ENCODE assay signal across 9 cellular contexts in the genomic region with DNA sequence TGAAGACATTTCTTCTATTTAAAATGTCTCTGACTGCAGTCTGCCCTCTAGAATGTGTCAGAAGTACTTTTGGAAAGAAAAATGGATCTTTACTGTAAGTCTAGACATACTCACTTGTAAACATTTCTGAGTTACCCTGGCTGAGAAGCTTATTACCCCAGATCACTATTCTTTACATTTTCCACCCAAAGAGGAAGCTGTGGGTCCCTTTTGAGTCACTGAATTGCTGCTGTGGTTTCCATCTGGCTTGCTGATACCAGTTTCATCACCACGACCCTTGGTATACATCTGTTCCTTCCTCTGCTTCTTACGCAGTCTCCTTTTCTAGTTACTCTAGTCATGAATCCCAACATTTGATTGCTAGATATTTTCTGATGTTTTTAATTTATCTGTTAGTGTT. TPM values are rescaled to one million over a fixed set of nuclear protein-coding genes. Genes with fewer than 3 reads are reported as not detected.
DNase-seq lines count a peak whose midpoint lies in the region; ATAC-seq and TF ChIP-seq lines count a peak whose summit lies in the region.
"Had no signal": no experiment of that assay in that cellular context is flagged by ENCODE, and none has a peak within 500 bp of the region (broad histone marks: within the 10 kb centered on the region; RNA-seq: fewer than 3 reads in every experiment).

No MANE protein-coding gene starts in this region.

- H3K9ac ChIP-seq in KMS-11 = no peak overlapping the region

- H3K36me3 ChIP-seq in KMS-11 (ENCODE audit: insufficient read depth) (no peaks in the 10 kb centered on the region), MG63 (no peaks in the 10 kb centered on the region)

- H3K36me3 Mint-ChIP-seq in activated naive CD4-positive, alpha-beta T cell treated with anti-CD3 and anti-CD28 coated beads, Interleukin-2, amount 50 U/mL, for 24 hours = no peaks in the 10 kb centered on the region
- no peaks in the 10 kb centered on the region for H3K36me3 Mint-ChIP-seq in stimulated activated naive B cell treated with anti-CD40 and anti-IgM and Interleukin-4, amounts not matched to agents 10 μg/mL and 1 μg/mL and 100 μg/mL, for 72 hours

- no peak overlapping the region for H3K4me3 Mint-ChIP-seq in activated naive CD4-positive, alpha-beta T cell treated with anti-CD3 and anti-CD28 coated beads, Interleukin-2, amount 50 U/mL, for 24 hours
- H3K4me3 Mint-ChIP-seq in stimulated activated naive B cell treated with anti-CD40 and anti-IgM and Interleukin-4, amounts not matched to agents 10 μg/mL and 1 μg/mL and 100 μg/mL, for 72 hours = peak overlapping the region in 1 of 2 donors; percentile 32

- CTCF ChIA-PET in HEK293T (lab: Yijun Ruan, JAX) = interaction anchor here (0.6 kb wide), 1 partner anchor 676 kb away, joined by 3 read pairs; no protein-coding TSS in a partner anchor

- peak overlapping the region; percentile 88 for H3K4me2 ChIP-seq in KMS-11

- no peaks in the 10 kb centered on the region for H3K9me3 ChIP-seq in MG63

- no peak for TF ChIP-seq CTCF in KMS-11 (conservative IDR thresholded peaks at IDR 0.05; ENCODE audit: low read depth, low read length)

- peaks cover 2% of the 10 kb centered on the region for H3K27me3 Mint-ChIP-seq in activated naive CD4-positive, alpha-beta T cell treated with anti-CD3 and anti-CD28 coated beads, Interleukin-2, amount 50 U/mL, for 24 hours
- peaks cover 40 to 48% of the 10 kb centered on the region in 2 donors for H3K27me3 Mint-ChIP-seq in stimulated activated naive B cell treated with anti-CD40 and anti-IgM and Interleukin-4, amounts not matched to agents 10 μg/mL and 1 μg/mL and 100 μg/mL, for 72 hours

- no peak overlapping the region for H3K4me3 ChIP-seq in KMS-11 (IDR thresholded peaks at IDR 0.05; ENCODE audit: insufficient read depth, low read depth, low read length)
- no peak overlapping the region for H3K4me3 ChIP-seq in MG63

- H3K4me1 ChIP-seq in KMS-11 (ENCODE audit: low read depth, poor library complexity, severe bottlenecking) = peaks cover 23% of the 10 kb centered on the region

- POLR2A ChIA-PET in HEK293T (lab: Yijun Ruan, JAX) = no interaction called here

- peak; percentile 98 for ATAC-seq in GM18502 (IDR thresholded peaks at IDR 0.05; ENCODE audit: poor library complexity, unreplicated experiment)
- peak; percentile 92 for ATAC-seq in GM21619 (IDR thresholded peaks at IDR 0.05; ENCODE audit: unreplicated experiment)
- ATAC-seq in stimulated activated naive B cell treated with anti-CD40 and anti-IgM and Interleukin-4, amounts not matched to agents 10 μg/mL and 1 μg/mL and 100 μg/mL, for 72 hours (replicated peaks) = peak; percentile 97 to 100

- H3K4me1 Mint-ChIP-seq in activated naive CD4-positive, alpha-beta T cell treated with anti-CD3 and anti-CD28 coated beads, Interleukin-2, amount 50 U/mL, for 24 hours = peaks cover 20% of the 10 kb centered on the region
- peaks cover 7 to 25% of the 10 kb centered on the region in 2 donors for H3K4me1 Mint-ChIP-seq in stimulated activated naive B cell treated with anti-CD40 and anti-IgM and Interleukin-4, amounts not matched to agents 10 μg/mL and 1 μg/mL and 100 μg/mL, for 72 hours

- peak; percentile 66 for DNase-seq in stimulated activated naive B cell treated with anti-CD40 and anti-IgM and Interleukin-4, amounts not matched to agents 10 μg/mL and 1 μg/mL and 100 μg/mL, for 72 hours
- no peak for DNase-seq in MG63
- DNase-seq in HEK293T (ENCODE audit: extremely low spot score) = no peak
- DNase-seq in NCI-H2227 treated with DMSO at 0.1 percent for 48 hours (lab: John Stamatoyannopoulos, UW) = no peak

- peak overlapping the region; percentile 23; the same call in 1 of the 2 replicates for H3K27ac ChIP-seq in KMS-11

- no peak overlapping the region for H2AFZ ChIP-seq in KMS-11 (ENCODE audit: low read depth)

- peak overlapping the region; percentile 61 for H3K27ac Mint-ChIP-seq in activated naive CD4-positive, alpha-beta T cell treated with anti-CD3 and anti-CD28 coated beads, Interleukin-2, amount 50 U/mL, for 24 hours
- no peak overlapping the region for H3K27ac Mint-ChIP-seq in stimulated activated naive B cell treated with anti-CD40 and anti-IgM and Interleukin-4, amounts not matched to agents 10 μg/mL and 1 μg/mL and 100 μg/mL, for 72 hours

- H3K27me3 ChIP-seq in KMS-11 (ENCODE audit: insufficient read depth, low read depth) (no peaks in the 10 kb centered on the region), MG63 (peaks cover 17% of the 10 kb centered on the region; the same call in 1 of the 2 replicates)

- H3K79me2 ChIP-seq in KMS-11 (ENCODE audit: insufficient read depth, low read depth) = no peaks in the 10 kb centered on the region

- H4K20me1 ChIP-seq in KMS-11 (ENCODE audit: insufficient read depth) = no peaks in the 10 kb centered on the region

- peaks cover 7% of the 10 kb centered on the region for H3K9me3 Mint-ChIP-seq in activated naive CD4-positive, alpha-beta T cell treated with anti-CD3 and anti-CD28 coated beads, Interleukin-2, amount 50 U/mL, for 24 hours
- H3K9me3 Mint-ChIP-seq in stimulated activated naive B cell treated with anti-CD40 and anti-IgM and Interleukin-4, amounts not matched to agents 10 μg/mL and 1 μg/mL and 100 μg/mL, for 72 hours = no peaks in the 10 kb centered on the region

TF ChIP-seq in HEK293T, 16 proteins besides CTCF, POLR2A, EP300 and RAD21:
- no peak for TF ChIP-seq HDGF (IDR thresholded peaks at IDR 0.05; ENCODE audit: borderline replicate concordance)
- TF ChIP-seq SP1 (IDR thresholded peaks at IDR 0.05) = no peak

RNA-seq across cellular contexts. Expression of gene CLEC4D, which starts 20.2 kb away (rescaled TPM):
- not detected in 2 replicates for total RNA-seq in MG63 (2014; rRNA removed; shearing (Covaris generic); ENCODE audit: low replicate concordance)
- total RNA-seq: myocyte had no signal

RNA-seq across cellular contexts. Expression of gene CLEC6A, which starts 37.3 kb away (rescaled TPM):
- not detected in 2 replicates for total RNA-seq in MG63 (2014; rRNA removed; shearing (Covaris generic); ENCODE audit: low replicate concordance)
- total RNA-seq: myocyte had no signal

RNA-seq across cellular contexts. Expression of gene CLEC4E, which starts 47.6 kb away (rescaled TPM):
- not detected in 2 replicates for total RNA-seq in MG63 (2014; rRNA removed; shearing (Covaris generic); ENCODE audit: low replicate concordance)
- total RNA-seq: myocyte had no signal
